ENCODE assay signal across 8 cellular contexts in genomic region chr9:98575379-98576346, GRCh38.
DNase-seq lines count a peak whose midpoint lies in the region; ATAC-seq and TF ChIP-seq lines count a peak whose summit lies in the region.

No MANE protein-coding gene starts in this region.

- H3K4me1 ChIP-seq in endodermal cell (ENCODE audit: control insufficient read depth, insufficient read depth, low read length) = no peaks in the 10 kb centered on the region

- no peak for TF ChIP-seq CTCF in endodermal cell (conservative IDR thresholded peaks at IDR 0.05)

- no peak overlapping the region for H3K27ac ChIP-seq in endodermal cell (ENCODE audit: low read depth, low read length)

- no peak overlapping the region for H3K27ac Mint-ChIP-seq in endodermal cell
- peak overlapping the region in 1 of 10 donors; percentile 26 for H3K27ac Mint-ChIP-seq in naive thymus-derived CD8-positive, alpha-beta T cell

- no peak overlapping the region for H3K4me3 ChIP-seq in endodermal cell (ENCODE audit: low read length)

- ATAC-seq in HG02852 (IDR thresholded peaks at IDR 0.05; ENCODE audit: unreplicated experiment) = peak; percentile 88
- no peak for ATAC-seq in naive thymus-derived CD8-positive, alpha-beta T cell

- 83 to 88% methylated on average over 3 to 13 of the region's 13 CpGs for WGBS in endodermal cell (ENCODE audit: insufficient coverage in 1 of 2, insufficient read length in 1 of 2), 2 experiments

- no peaks in the 10 kb centered on the region for H3K36me3 ChIP-seq in endodermal cell (ENCODE audit: control insufficient read depth, insufficient read depth, low read length)

- DNase-seq in stimulated activated CD4-positive, alpha-beta T cell treated with anti-CD3 and anti-CD28 coated beads, Interleukin-15, amount 100 ng/mL, for 48 hours (ENCODE audit: low read depth in 2 of 2) = peak; percentile 11 to 12
- no peak for DNase-seq in stimulated activated CD4-positive, alpha-beta T cell treated with anti-CD3 and anti-CD28 coated beads, Interleukin-4, amount 100 ng/mL, for 1 hour
- DNase-seq in NOMO-1 (lab: John Stamatoyannopoulos, UW; ENCODE audit: unreplicated experiment in 2 of 2) (peak; percentile 77 to 81), endodermal cell (peak; percentile 32), amniotic stem cell (lab: John Stamatoyannopoulos, UW) (no peak)
- no peak for DNase-seq in naive thymus-derived CD8-positive, alpha-beta T cell
- DNase-seq in stimulated activated naive CD4-positive, alpha-beta T cell treated with Interleukin-2 at 50 U/mL for 16 hours (lab: John Stamatoyannopoulos, UW) = no peak

- no peaks in the 10 kb centered on the region for H3K4me1 Mint-ChIP-seq in endodermal cell
- peaks cover 14 to 17% (median 16%) of the 10 kb centered on the region in 4 donors for H3K4me1 Mint-ChIP-seq in naive thymus-derived CD8-positive, alpha-beta T cell

- no peaks in the 10 kb centered on the region for H3K9me3 ChIP-seq in endodermal cell (ENCODE audit: control insufficient read depth, low read length)

- no peaks in the 10 kb centered on the region for H3K9me3 Mint-ChIP-seq in endodermal cell
- H3K9me3 Mint-ChIP-seq in naive thymus-derived CD8-positive, alpha-beta T cell = peaks cover 0 to 2% (median 0%) of the 10 kb centered on the region in 9 donors

- POLR2A ChIA-PET in naive thymus-derived CD8-positive, alpha-beta T cell (lab: Charles Lee) = no interaction called here

- H3K4me3 Mint-ChIP-seq in endodermal cell = no peak overlapping the region
- H3K4me3 Mint-ChIP-seq in naive thymus-derived CD8-positive, alpha-beta T cell = peak overlapping the region in 3 of 10 donors; percentile 2 to 36 (median 11)

- H3K27me3 Mint-ChIP-seq in endodermal cell (ENCODE audit: insufficient read depth) = peaks cover 8% of the 10 kb centered on the region
- H3K27me3 Mint-ChIP-seq in naive thymus-derived CD8-positive, alpha-beta T cell = peaks cover 20 to 48% (median 32%) of the 10 kb centered on the region in 5 donors

- no peak overlapping the region for H3K9ac ChIP-seq in endodermal cell (ENCODE audit: extremely low read depth, low read length, poor library complexity, severe bottlenecking)

- H3K27me3 ChIP-seq in endodermal cell (ENCODE audit: control insufficient read depth, insufficient read depth, low read length, poor library complexity, severe bottlenecking) = peaks cover 4% of the 10 kb centered on the region

- H3K36me3 Mint-ChIP-seq in endodermal cell (ENCODE audit: low read depth) = no peaks in the 10 kb centered on the region
- H3K36me3 Mint-ChIP-seq in naive thymus-derived CD8-positive, alpha-beta T cell = no peaks in the 10 kb centered on the region

Comparison
In these comparisons a context has a peak if more than half of its experiments do, and no peak if none do; other contexts are left out.
1. DNase-seq: peak in stimulated activated CD4-positive, alpha-beta T cell treated with anti-CD3 and anti-CD28 coated beads, Interleukin-15, amount 100 ng/mL, for 48 hours (2 of 2), NOMO-1 (2 of 2) and endodermal cell (single experiment); none in stimulated activated CD4-positive, alpha-beta T cell treated with anti-CD3 and anti-CD28 coated beads, Interleukin-4, amount 100 ng/mL, for 1 hour (single experiment), naive thymus-derived CD8-positive, alpha-beta T cell (0 of 10), stimulated activated naive CD4-positive, alpha-beta T cell treated with Interleukin-2 at 50 U/mL for 16 hours (single experiment) and amniotic stem cell (single experiment).